ENCODE assay signal across 18 cellular contexts in genomic region chr10:89773081-89773480, GRCh38.
"Had no signal": no experiment of that assay in that cellular context is flagged by ENCODE, and none has a peak within 500 bp of the region (broad histone marks: within the 10 kb centered on the region; RNA-seq: fewer than 3 reads in every experiment).

No MANE protein-coding gene starts in this region.

- H2AFZ ChIP-seq: parathyroid adenoma had no signal

- H3K9ac ChIP-seq: parathyroid adenoma had no signal

- H3K4me3 ChIP-seq: body of pancreas, heart right ventricle, lower lobe of right lung, suprapubic skin, upper lobe of right lung had no signal

- DNase-seq: activated CD4-positive, alpha-beta T cell treated with anti-CD3 and anti-CD28 coated beads for 4 hours; activated CD8-positive, alpha-beta memory T cell treated with anti-CD3 and anti-CD28 coated beads for 24 hours; activated naive CD4-positive, alpha-beta T cell treated with anti-CD3 and anti-CD28 coated beads, Interleukin-2, amount 50 U/mL, for 16 hours; activated T-cell treated with anti-CD3 and anti-CD28 coated beads for 4 hours; amniotic stem cell; body of pancreas; dermis blood vessel endothelial cell; heart right ventricle; lower lobe of right lung; naive B cell; right cardiac atrium; stimulated activated CD4-positive, alpha-beta T cell treated with anti-CD3 and anti-CD28 coated beads, Interleukin-2, amount 100 ng/mL, for 24 hours; stimulated activated naive CD4-positive, alpha-beta T cell; T-cell; upper lobe of right lung; WERI-Rb-1 had no signal

- H3K27ac ChIP-seq: body of pancreas, heart right ventricle, lower lobe of right lung, parathyroid adenoma, suprapubic skin, upper lobe of right lung, WERI-Rb-1 had no signal

- H3K4me1 ChIP-seq: body of pancreas, heart right ventricle, lower lobe of right lung, parathyroid adenoma, suprapubic skin, upper lobe of right lung had no signal

- H3K27me3 ChIP-seq: body of pancreas, heart right ventricle, suprapubic skin, upper lobe of right lung had no signal

- H3K9me3 ChIP-seq: body of pancreas, lower lobe of right lung, upper lobe of right lung had no signal

- H3K79me2 ChIP-seq: parathyroid adenoma had no signal

- H3K36me3 ChIP-seq: lower lobe of right lung had no signal
